Comparison of ENCODE assay signal across 21 cellular contexts in genomic region chrX:50108264-50108663, GRCh38.
A peak's percentile ranks its signal among the peaks of the same experiment; 100 is the strongest.
DNase-seq lines count a peak whose midpoint lies in the region; ATAC-seq, FAIRE-seq and TF ChIP-seq lines count a peak whose summit lies in the region.
"Had no signal": no experiment of that assay in that cellular context is flagged by ENCODE, and none has a peak within 500 bp of the region (broad histone marks: within the 10 kb centered on the region; RNA-seq: fewer than 3 reads in every experiment).

No MANE protein-coding gene starts in this region.

- H3K27ac Mint-ChIP-seq in activated naive CD4-positive, alpha-beta T cell treated with anti-CD3 and anti-CD28 coated beads for 36 hours, result no peak overlapping the region
- H3K27ac Mint-ChIP-seq: CD8-positive, alpha-beta memory T cell; IgD-negative memory B cell; T-cell had no signal

- H4K20me1 ChIP-seq in HepG2 (ENCODE audit: insufficient read depth, low read length) (no peaks in the 10 kb centered on the region), PC-3 (ENCODE audit: low read length) (no peaks in the 10 kb centered on the region)

- no peak overlapping the region for H2AFZ ChIP-seq in HepG2 (ENCODE audit: low read length)
- H2AFZ ChIP-seq in PC-3 (ENCODE audit: low read length), result no peak overlapping the region

- no peaks in the 10 kb centered on the region for H3K79me2 ChIP-seq in HepG2 (ENCODE audit: insufficient read depth, low read length)
- H3K79me2 ChIP-seq in PC-3 (ENCODE audit: low read length), result no peaks in the 10 kb centered on the region

- DNase-seq in HepG2 (ENCODE audit: low spot score) (peak; percentile 80), right lobe of liver (no peak), PC-3 (peak; percentile 7), left lung (no peak), AG08396 (ENCODE audit: low spot score) (no peak), superior temporal gyrus (ENCODE audit: extremely low spot score) (no peak), COLO668 (lab: John Stamatoyannopoulos, UW; ENCODE audit: unreplicated experiment) (no peak)
- DNase-seq in activated naive CD4-positive, alpha-beta T cell treated with anti-CD3 and anti-CD28 coated beads for 36 hours, result no peak
- DNase-seq: CD8-positive, alpha-beta memory T cell; EL; HCEC 1CT; NCI-H1694; NCI-H2081; NCI-H446 treated with DMSO at 0.1 percent for 48 hours; NCI-H526 treated with DMSO at 0.1 percent for 48 hours; T-cell had no signal

- CTCF ChIA-PET in HepG2 (lab: Yijun Ruan, JAX; ENCODE audit: low intra/inter-chr PET ratio, low total read pairs) (no interaction called here), PC-3 (lab: Charles Lee) (no interaction called here)
- CTCF ChIA-PET in activated naive CD4-positive, alpha-beta T cell treated with anti-CD3 and anti-CD28 coated beads for 36 hours (lab: Charles Lee), result no interaction called here

- intact Hi-C loops in HepG2 (cut with micrococcal nuclease; ENCODE audit: unreplicated experiment), result loop anchor here (10.0 kb wide), 1 partner anchor 477 kb away; no protein-coding TSS in a partner anchor
- intact Hi-C loops in right lobe of liver (cut with DNase I), result no loop called here
- intact Hi-C loops in PC-3 (cut with micrococcal nuclease), result no loop called here
- intact Hi-C loops in left lung (cut with DNase I), result no loop called here
- intact Hi-C loops in activated naive CD4-positive, alpha-beta T cell treated with anti-CD3 and anti-CD28 coated beads for 36 hours (cut with micrococcal nuclease), result no loop called here

- ATAC-seq in HepG2 (peak; percentile 24; the same call in 1 of the 3 replicates), right lobe of liver (no peak), PC-3 (peak; percentile 22; the same call in 1 of the 2 replicates), left lung (peak; percentile 71)
- ATAC-seq: Panc1, SK-N-SH treated with all-trans-retinoic acid at 6 μM for 48 hours, T-cell had no signal

- H3K9ac ChIP-seq in HepG2 (ENCODE audit: insufficient read depth, low read depth, low read length) (no peak overlapping the region), PC-3 (ENCODE audit: low read length) (no peak overlapping the region)

- no peak overlapping the region for H3K4me3 Mint-ChIP-seq in activated naive CD4-positive, alpha-beta T cell treated with anti-CD3 and anti-CD28 coated beads for 36 hours
- H3K4me3 Mint-ChIP-seq: CD8-positive, alpha-beta memory T cell; IgD-negative memory B cell; T-cell had no signal

- no peaks in the 10 kb centered on the region for H3K36me3 Mint-ChIP-seq in activated naive CD4-positive, alpha-beta T cell treated with anti-CD3 and anti-CD28 coated beads for 36 hours (ENCODE audit: low read depth)
- H3K36me3 Mint-ChIP-seq: CD8-positive, alpha-beta memory T cell; IgD-negative memory B cell; T-cell had no signal

- H3K27ac ChIP-seq in HepG2 (ENCODE audit: extremely low read length, insufficient read depth, low read length) (no peak overlapping the region), right lobe of liver (no peak overlapping the region), PC-3 (ENCODE audit: low read length) (no peak overlapping the region), left lung (no peak overlapping the region)
- H3K27ac ChIP-seq: C4-2B, HL-60 had no signal

- H3K9me3 ChIP-seq in HepG2 (ENCODE audit: low read length), result no peaks in the 10 kb centered on the region
- H3K9me3 ChIP-seq in right lobe of liver, result no peaks in the 10 kb centered on the region
- H3K9me3 ChIP-seq in PC-3 (ENCODE audit: low read length), result no peaks in the 10 kb centered on the region
- H3K9me3 ChIP-seq in left lung, result no peaks in the 10 kb centered on the region

- no peaks in the 10 kb centered on the region for H3F3A ChIP-seq in PC-3 (ENCODE audit: low read length, unreplicated experiment)

- POLR2A ChIA-PET in HepG2 (lab: Yijun Ruan, JAX) (no interaction called here), PC-3 (lab: Charles Lee; ENCODE audit: unreplicated experiment) (no interaction called here)

- no peaks in the 10 kb centered on the region for H3K9me3 Mint-ChIP-seq in activated naive CD4-positive, alpha-beta T cell treated with anti-CD3 and anti-CD28 coated beads for 36 hours
- H3K9me3 Mint-ChIP-seq: CD8-positive, alpha-beta memory T cell; IgD-negative memory B cell; T-cell had no signal

- no peaks in the 10 kb centered on the region for H3K4me1 Mint-ChIP-seq in activated naive CD4-positive, alpha-beta T cell treated with anti-CD3 and anti-CD28 coated beads for 36 hours (ENCODE audit: low read depth)
- H3K4me1 Mint-ChIP-seq: CD8-positive, alpha-beta memory T cell; T-cell had no signal

- H3K27me3 ChIP-seq in HepG2 (ENCODE audit: control insufficient read depth in 1 of 2, insufficient read depth in 2 of 2, low read length in 2 of 2) (no peaks in the 10 kb centered on the region), right lobe of liver (no peaks in the 10 kb centered on the region), PC-3 (ENCODE audit: low read length) (no peaks in the 10 kb centered on the region), left lung (no peaks in the 10 kb centered on the region)

- WGBS in HepG2 (ENCODE audit: low lambda C conversion rate), result 0% methylated on average over 2 of the region's 2 CpGs
- WGBS in right lobe of liver (ENCODE audit: insufficient coverage, low coverage, low lambda C conversion rate, missing lambda C conversion rate), result 54% methylated on average over 2 of the region's 2 CpGs

- H3K4me1 ChIP-seq in HepG2 (ENCODE audit: insufficient read depth, low read length), result peaks cover 40% of the 10 kb centered on the region
- no peaks in the 10 kb centered on the region for H3K4me1 ChIP-seq in right lobe of liver
- H3K4me1 ChIP-seq in PC-3 (ENCODE audit: insufficient read depth, low read length), result no peaks in the 10 kb centered on the region
- no peaks in the 10 kb centered on the region for H3K4me1 ChIP-seq in left lung

- no peak for TF ChIP-seq RAD21 in HepG2 (CRISPR knock-in tag; IDR thresholded peaks at IDR 0.05)

- H3K27me3 Mint-ChIP-seq in activated naive CD4-positive, alpha-beta T cell treated with anti-CD3 and anti-CD28 coated beads for 36 hours (ENCODE audit: low read depth), result no peaks in the 10 kb centered on the region

- in situ Hi-C loops in HepG2 (cut with HindIII; ENCODE audit: extremely low pct_ligation_motif_present, low pct_unique_long_range_greater_than_20kb), result loop anchor here (5.0 to 25.0 kb wide), 2 partner anchors 94 to 479 kb away; partner anchors contain the start of genes AKAP4 and CCNB3

- H3K36me3 ChIP-seq in HepG2 (replicated peaks in 1 of 2; ENCODE audit: control insufficient read depth in 1 of 2, insufficient read depth in 2 of 2, low read length in 2 of 2) (no peaks in the 10 kb centered on the region), right lobe of liver (no peaks in the 10 kb centered on the region), PC-3 (ENCODE audit: low read depth, low read length) (no peaks in the 10 kb centered on the region), left lung (no peaks in the 10 kb centered on the region)

- no peak overlapping the region for H3K4me2 ChIP-seq in HepG2 (ENCODE audit: low read depth, low read length)
- no peak overlapping the region for H3K4me2 ChIP-seq in PC-3 (ENCODE audit: low read length)

- BruUV-seq in HepG2 (replicated peaks; lab: Mats Ljungman, UMichigan) (no TSS peak), PC-3 (replicated peaks; lab: Mats Ljungman, UMichigan) (no TSS peak)

- no peaks in the 10 kb centered on the region for H3K9me2 ChIP-seq in PC-3 (replicated peaks; ENCODE audit: low read length)

- no peak for TF ChIP-seq POLR2A in HepG2 (IDR thresholded peaks at IDR 0.05; ENCODE audit: insufficient read depth in 1 of 2, low read depth in 2 of 2, low read length in 2 of 2)
- no peak for TF ChIP-seq POLR2A in right lobe of liver (IDR thresholded peaks at IDR 0.05)

- FAIRE-seq in HepG2 (lab: Jason Lieb, UNC), result peak; percentile 12

- peak in 1 of 2 experiments; percentile 70; a peak in 1 of 4 replicates for TF ChIP-seq EP300 in HepG2 (IDR thresholded peaks at IDR 0.05; ENCODE audit: low read depth in 2 of 2, low read length in 2 of 2)
- no peak; the same call in 1 of the 2 replicates for TF ChIP-seq EP300 in HepG2 (CRISPR knock-in tag; IDR thresholded peaks at IDR 0.05; ENCODE audit: borderline replicate concordance)

- TF ChIP-seq CTCF in HepG2 (CRISPR knock-in tag; IDR thresholded peaks at IDR 0.05), result no peak
- no peak for TF ChIP-seq CTCF in right lobe of liver (IDR thresholded peaks at IDR 0.05)
- no peak for TF ChIP-seq CTCF in PC-3 (conservative IDR thresholded peaks at IDR 0.05; ENCODE audit: low read depth, low read length)
- no peak for TF ChIP-seq CTCF in left lung (IDR thresholded peaks at IDR 0.05)

- H3K4me3 ChIP-seq in HepG2 (replicated peaks in 1 of 3; ENCODE audit: insufficient read depth in 1 of 3, low read depth in 2 of 3, low read length in 3 of 3), result no peak overlapping the region
- no peak overlapping the region for H3K4me3 ChIP-seq in right lobe of liver
- no peak overlapping the region for H3K4me3 ChIP-seq in PC-3 (ENCODE audit: low read length)
- H3K4me3 ChIP-seq in left lung, result no peak overlapping the region

TF ChIP-seq in HepG2, 621 proteins besides CTCF, POLR2A, EP300 and RAD21 (continues in another document):
- no peak for TF ChIP-seq PTBP1 (IDR thresholded peaks at IDR 0.05; ENCODE audit: low read depth, low read length, poor library complexity, severe bottlenecking)
- TF ChIP-seq TP53 (CRISPR knock-in tag; conservative IDR thresholded peaks at IDR 0.05), result no peak
- TF ChIP-seq ARID5B (CRISPR knock-in tag; IDR thresholded peaks at IDR 0.05), result peak; percentile 67; the same call in 1 of the 2 replicates

Comparison
In these comparisons a context has a peak if more than half of its experiments do, and no peak if none do; other contexts are left out.
1. ATAC-seq: peak in HepG2 (single experiment), PC-3 (single experiment) and left lung (single experiment); none in right lobe of liver (0 of 4).
2. DNase-seq: peak in HepG2 (single experiment) and PC-3 (single experiment); none in right lobe of liver (0 of 3), left lung (0 of 2), AG08396 (single experiment), activated naive CD4-positive, alpha-beta T cell treated with anti-CD3 and anti-CD28 coated beads for 36 hours (single experiment), superior temporal gyrus (single experiment) and COLO668 (single experiment).